In genomic region chr17:81583589-81584337, GRCh38 we compare ENCODE assay signal across 1 cellular context.
TF ChIP-seq lines count a peak whose summit lies in the region.

No MANE protein-coding gene starts in this region.

TF ChIP-seq in HepG2, 621 proteins besides CTCF, POLR2A, EP300 and RAD21 (continues in another document):
- TF ChIP-seq ZNF468 (CRISPR knock-in tag; IDR thresholded peaks at IDR 0.05) (no peak), ZNF550 (CRISPR knock-in tag; IDR thresholded peaks at IDR 0.05; ENCODE audit: borderline replicate concordance) (no peak), ZNF609 (CRISPR knock-in tag; IDR thresholded peaks at IDR 0.05; ENCODE audit: borderline replicate concordance) (peak; percentile 83), SP140L (CRISPR knock-in tag; IDR thresholded peaks at IDR 0.05; ENCODE audit: borderline replicate concordance) (no peak), SIX4 (CRISPR knock-in tag; IDR thresholded peaks at IDR 0.05) (no peak), GTF2F1 (IDR thresholded peaks at IDR 0.05; ENCODE audit: low read length) (no peak), KMT2A (CRISPR knock-in tag; IDR thresholded peaks at IDR 0.05) (no peak), ZNF121 (CRISPR knock-in tag; IDR thresholded peaks at IDR 0.05) (no peak), ZMYM2 (CRISPR knock-in tag; IDR thresholded peaks at IDR 0.05) (no peak), ZKSCAN8 (CRISPR knock-in tag; IDR thresholded peaks at IDR 0.05; ENCODE audit: borderline replicate concordance) (no peak), SMAD3 (CRISPR knock-in tag; IDR thresholded peaks at IDR 0.05) (no peak), ASH2L (IDR thresholded peaks at IDR 0.05; ENCODE audit: insufficient read length, low read depth, low read length) (no peak), NBN (conservative IDR thresholded peaks at IDR 0.05) (no peak), HMG20A (CRISPR knock-in tag; IDR thresholded peaks at IDR 0.05; ENCODE audit: borderline replicate concordance) (peak; percentile 57; the same call in 1 of the 2 replicates), ZNF720 (CRISPR knock-in tag; IDR thresholded peaks at IDR 0.05) (no peak), RERE (CRISPR knock-in tag; IDR thresholded peaks at IDR 0.05; ENCODE audit: low read depth) (0 out of 2 replicates have a peak, but pooled peaks have one; percentile 33), ZC3H13 (CRISPR knock-in tag; IDR thresholded peaks at IDR 0.05) (no peak), ZNF276 (CRISPR knock-in tag; IDR thresholded peaks at IDR 0.05; ENCODE audit: low read depth) (no peak), HIVEP1 (CRISPR knock-in tag; IDR thresholded peaks at IDR 0.05) (no peak), FOXA3 (CRISPR knock-in tag; IDR thresholded peaks at IDR 0.05) (peak; percentile 84), ATF1 (CRISPR knock-in tag; IDR thresholded peaks at IDR 0.05) (no peak), MLLT10 (CRISPR knock-in tag; IDR thresholded peaks at IDR 0.05) (no peak), ZNF781 (CRISPR knock-in tag; IDR thresholded peaks at IDR 0.05; ENCODE audit: borderline replicate concordance, not compliant biosample characterization) (no peak), ZNF18 (CRISPR knock-in tag; IDR thresholded peaks at IDR 0.05; ENCODE audit: insufficient replicate concordance) (no peak), ZNF564 (CRISPR knock-in tag; IDR thresholded peaks at IDR 0.05) (no peak), NRL (CRISPR knock-in tag; IDR thresholded peaks at IDR 0.05; ENCODE audit: borderline replicate concordance) (no peak), ZGPAT (CRISPR knock-in tag; IDR thresholded peaks at IDR 0.05) (peak; percentile 68; the same call in 1 of the 2 replicates), LCORL (IDR thresholded peaks at IDR 0.05) (no peak), LCORL (CRISPR knock-in tag; IDR thresholded peaks at IDR 0.05) (0 out of 2 replicates have a peak, but pooled peaks have one; percentile 39), AHDC1 (CRISPR knock-in tag; IDR thresholded peaks at IDR 0.05; ENCODE audit: borderline replicate concordance) (peak; percentile 32; the same call in 1 of the 2 replicates), AHR (CRISPR knock-in tag; IDR thresholded peaks at IDR 0.05) (no peak), ZNF333 (CRISPR knock-in tag; IDR thresholded peaks at IDR 0.05; ENCODE audit: borderline replicate concordance) (no peak), PPARG (CRISPR knock-in tag; conservative IDR thresholded peaks at IDR 0.05) (0 out of 2 replicates have a peak, but pooled peaks have one; percentile 14), MEIS1 (CRISPR knock-in tag; IDR thresholded peaks at IDR 0.05; ENCODE audit: borderline replicate concordance) (0 out of 2 replicates have a peak, but pooled peaks have one; percentile 49), SMC3 (IDR thresholded peaks at IDR 0.05; ENCODE audit: low read length) (no peak), MAFF (IDR thresholded peaks at IDR 0.05; ENCODE audit: low read depth, low read length) (0 out of 2 replicates have a peak, but pooled peaks have one; percentile 2), ZNF672 (CRISPR knock-in tag; IDR thresholded peaks at IDR 0.05) (no peak), ZBTB34 (CRISPR knock-in tag; IDR thresholded peaks at IDR 0.05) (0 out of 2 replicates have a peak, but pooled peaks have one; percentile 29), ZNF432 (CRISPR knock-in tag; IDR thresholded peaks at IDR 0.05; ENCODE audit: borderline replicate concordance) (no peak), HNRNPUL1 (IDR thresholded peaks at IDR 0.05; ENCODE audit: low read depth, low read length) (no peak), ARID2 (CRISPR knock-in tag; IDR thresholded peaks at IDR 0.05; ENCODE audit: borderline replicate concordance) (no peak)
